ENCODE assay signal across 9 cellular contexts in genomic region chr1:230424440-230425251, GRCh38. TPM values are rescaled to one million over a fixed set of nuclear protein-coding genes. Genes with fewer than 3 reads are reported as not detected.
DNase-seq lines count a peak whose midpoint lies in the region; ATAC-seq and TF ChIP-seq lines count a peak whose summit lies in the region.
"Had no signal": no experiment of that assay in that cellular context is flagged by ENCODE, and none has a peak within 500 bp of the region (broad histone marks: within the 10 kb centered on the region; RNA-seq: fewer than 3 reads in every experiment).

No MANE protein-coding gene starts in this region.

- peaks cover 4% of the 10 kb centered on the region for H3K36me3 Mint-ChIP-seq in stimulated activated naive CD8-positive, alpha-beta T cell treated with anti-CD3 and anti-CD28 coated beads, Interleukin-15, Interleukin-2, amounts not matched to agents 100 ng/mL and 50 ng/mL, for 24 hours (ENCODE audit: low read depth)
- H3K36me3 Mint-ChIP-seq in activated T-helper 17 cell treated with anti-CD3 and anti-CD28 coated beads, Interleukin-2, amount 50 U/mL, for 72 hours (ENCODE audit: low read depth), result peaks cover 15% of the 10 kb centered on the region

- H3K27me3 ChIP-seq in lower lobe of right lung (ENCODE audit: low read depth) (peaks cover 52% of the 10 kb centered on the region), vagina (no peaks in the 10 kb centered on the region)

- H3K27me3 Mint-ChIP-seq in stimulated activated naive CD8-positive, alpha-beta T cell treated with anti-CD3 and anti-CD28 coated beads, Interleukin-15, Interleukin-2, amounts not matched to agents 100 ng/mL and 50 ng/mL, for 24 hours, result peaks cover 74% of the 10 kb centered on the region
- H3K27me3 Mint-ChIP-seq in activated T-helper 17 cell treated with anti-CD3 and anti-CD28 coated beads, Interleukin-2, amount 50 U/mL, for 72 hours, result peaks cover 55% of the 10 kb centered on the region

- peak overlapping the region; percentile 55 for H3K4me3 Mint-ChIP-seq in stimulated activated naive CD8-positive, alpha-beta T cell treated with anti-CD3 and anti-CD28 coated beads, Interleukin-15, Interleukin-2, amounts not matched to agents 100 ng/mL and 50 ng/mL, for 24 hours
- H3K4me3 Mint-ChIP-seq in activated T-helper 17 cell treated with anti-CD3 and anti-CD28 coated beads, Interleukin-2, amount 50 U/mL, for 72 hours, result peak overlapping the region; percentile 54

- H3K9me3 ChIP-seq in lower lobe of right lung (no peaks in the 10 kb centered on the region), vagina (no peaks in the 10 kb centered on the region)

- H3K27ac ChIP-seq in lower lobe of right lung (no peak overlapping the region), vagina (no peak overlapping the region), RWPE1 (no peak overlapping the region)

- no peak for DNase-seq in stimulated activated naive CD8-positive, alpha-beta T cell treated with anti-CD3 and anti-CD28 coated beads, Interleukin-15, Interleukin-2, amounts not matched to agents 100 U/mL and 50 U/mL, for 24 hours
- DNase-seq in lower lobe of right lung, result no peak
- peak; percentile 69 to 94 for DNase-seq in vagina (ENCODE audit: extremely low spot score in 2 of 2)
- DNase-seq in RWPE1 (ENCODE audit: low spot score), result no peak
- DNase-seq in erythroblast (lab: John Stamatoyannopoulos, UW), result no peak
- DNase-seq: PC-3 had no signal

- POLR2A ChIA-PET in RWPE1 (lab: Yijun Ruan, JAX; ENCODE audit: low non-redundant PET), result no interaction called here

- H3K4me1 ChIP-seq in lower lobe of right lung (peaks cover 12% of the 10 kb centered on the region), vagina (peaks cover 31% of the 10 kb centered on the region)

- H3K4me1 Mint-ChIP-seq in stimulated activated naive CD8-positive, alpha-beta T cell treated with anti-CD3 and anti-CD28 coated beads, Interleukin-15, Interleukin-2, amounts not matched to agents 100 ng/mL and 50 ng/mL, for 24 hours (ENCODE audit: low read depth), result peaks cover 13% of the 10 kb centered on the region
- H3K4me1 Mint-ChIP-seq in activated T-helper 17 cell treated with anti-CD3 and anti-CD28 coated beads, Interleukin-2, amount 50 U/mL, for 72 hours, result peaks cover 5% of the 10 kb centered on the region

- TF ChIP-seq CTCF in lower lobe of right lung (IDR thresholded peaks at IDR 0.05) (no peak), vagina (IDR thresholded peaks at IDR 0.05) (no peak), RWPE1 (conservative IDR thresholded peaks at IDR 0.05; ENCODE audit: low read depth) (no peak)

- H3K36me3 ChIP-seq in lower lobe of right lung (no peaks in the 10 kb centered on the region), vagina (no peaks in the 10 kb centered on the region)

- intact Hi-C loops in lower lobe of right lung (cut with DNase I), result no loop called here
- intact Hi-C loops in vagina (cut with DNase I), result no loop called here

- ATAC-seq in stimulated activated naive CD8-positive, alpha-beta T cell treated with anti-CD3 and anti-CD28 coated beads, Interleukin-15, Interleukin-2, amounts not matched to agents 100 U/mL and 50 U/mL, for 24 hours, result no peak
- no peak for ATAC-seq in activated T-helper 17 cell treated with anti-CD3 and anti-CD28 coated beads, Interleukin-2, amount 50 U/mL, for 72 hours (replicated peaks)
- ATAC-seq in lower lobe of right lung (no peak), GM18858 (IDR thresholded peaks at IDR 0.05; ENCODE audit: unreplicated experiment) (no peak)
- ATAC-seq: PC-3 had no signal

- CTCF ChIA-PET in RWPE1 (lab: Yijun Ruan, JAX), result no interaction called here

- H3K4me3 ChIP-seq in lower lobe of right lung (peak overlapping the region; percentile 41), vagina (peak overlapping the region; percentile 19 to 53)

- peaks cover 5% of the 10 kb centered on the region for H3K9me3 Mint-ChIP-seq in stimulated activated naive CD8-positive, alpha-beta T cell treated with anti-CD3 and anti-CD28 coated beads, Interleukin-15, Interleukin-2, amounts not matched to agents 100 ng/mL and 50 ng/mL, for 24 hours
- peaks cover 4% of the 10 kb centered on the region for H3K9me3 Mint-ChIP-seq in activated T-helper 17 cell treated with anti-CD3 and anti-CD28 coated beads, Interleukin-2, amount 50 U/mL, for 72 hours

- TF ChIP-seq POLR2A in vagina (IDR thresholded peaks at IDR 0.05) (no peak), erythroblast (IDR thresholded peaks at IDR 0.05; ENCODE audit: low read length) (no peak)

- H3K27ac Mint-ChIP-seq in stimulated activated naive CD8-positive, alpha-beta T cell treated with anti-CD3 and anti-CD28 coated beads, Interleukin-15, Interleukin-2, amounts not matched to agents 100 ng/mL and 50 ng/mL, for 24 hours, result no peak overlapping the region
- H3K27ac Mint-ChIP-seq in activated T-helper 17 cell treated with anti-CD3 and anti-CD28 coated beads, Interleukin-2, amount 50 U/mL, for 72 hours, result no peak overlapping the region

RNA-seq across cellular contexts. Expression of gene PGBD5, which starts 1.5 kb away (rescaled TPM):
- total RNA-seq in activated T-helper 17 cell treated with anti-CD3 and anti-CD28 coated beads, Interleukin-2, amount 50 U/mL, for 72 hours, result under 1 TPM in 1 of 2 donors, not detected in 1; 0.52 TPM
- total RNA-seq in lower lobe of right lung (2.3 TPM), vagina (0.98 TPM)

Comparison
In these comparisons a context has a peak if more than half of its experiments do, and no peak if none do; other contexts are left out.
1. DNase-seq: peak in vagina (2 of 2); none in stimulated activated naive CD8-positive, alpha-beta T cell treated with anti-CD3 and anti-CD28 coated beads, Interleukin-15, Interleukin-2, amounts not matched to agents 100 U/mL and 50 U/mL, for 24 hours (single experiment), lower lobe of right lung (single experiment), RWPE1 (single experiment) and erythroblast (0 of 2).